In genomic region chr19:8477889-8478288, GRCh38 we compare ENCODE assay signal across 1 cellular context.
TF ChIP-seq lines count a peak whose summit lies in the region.

No MANE protein-coding gene starts in this region.

TF ChIP-seq in HEK293, 187 proteins besides CTCF, POLR2A, EP300 and RAD21 (continued from another document):
- TF ChIP-seq HIC1 (tag by site-specific recombination; IDR thresholded peaks at IDR 0.05), result no peak
- peak; percentile 21; the same call in 1 of the 2 replicates for TF ChIP-seq GLIS1 (tag by site-specific recombination; IDR thresholded peaks at IDR 0.05)
- TF ChIP-seq OSR2 (tag by site-specific recombination; IDR thresholded peaks at IDR 0.05), result no peak
